In the genomic region with DNA sequence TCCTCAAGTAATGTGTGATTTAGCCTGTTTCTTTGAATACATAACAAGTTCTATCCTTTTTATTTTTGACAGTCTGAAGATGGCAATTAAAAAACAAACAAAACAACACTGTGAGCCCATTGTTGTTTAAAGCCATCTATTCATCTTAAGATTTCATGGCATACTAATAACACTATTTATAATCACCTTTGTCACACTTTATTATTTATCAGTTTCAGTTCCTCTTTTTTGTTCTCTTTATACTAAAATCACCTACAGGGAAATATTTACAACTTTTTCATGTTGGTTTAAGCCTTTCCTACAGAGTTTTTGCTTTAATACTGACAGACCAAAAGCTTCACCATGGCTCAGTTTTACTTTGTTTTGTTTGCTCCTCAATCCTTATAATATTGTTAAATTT, we compare ENCODE assay signal across 17 cellular contexts.
DNase-seq lines count a peak whose midpoint lies in the region; ATAC-seq and TF ChIP-seq lines count a peak whose summit lies in the region.
"Had no signal": no experiment of that assay in that cellular context is flagged by ENCODE, and none has a peak within 500 bp of the region (broad histone marks: within the 10 kb centered on the region; RNA-seq: fewer than 3 reads in every experiment).

No MANE protein-coding gene starts in this region.

- no peak overlapping the region for H3K27ac ChIP-seq in OCI-LY3 (ENCODE audit: low read length)
- H3K27ac ChIP-seq: ovary had no signal

- H3K27me3 Mint-ChIP-seq in effector memory CD8-positive, alpha-beta T cell, result no peaks in the 10 kb centered on the region
- H3K27me3 Mint-ChIP-seq: CD8-positive, alpha-beta memory T cell; memory B cell had no signal

- no peak overlapping the region for H3K4me3 Mint-ChIP-seq in effector memory CD8-positive, alpha-beta T cell
- H3K4me3 Mint-ChIP-seq: CD8-positive, alpha-beta memory T cell; memory B cell; stimulated activated effector memory CD8-positive, alpha-beta T cell treated with anti-CD3 and anti-CD28 coated beads, Interleukin-12 subunit alpha, Interleukin-12 subunit beta, amount 100 ng/mL, for 72 hours had no signal

- H3K79me2 ChIP-seq in OCI-LY3 (ENCODE audit: low read length), result no peaks in the 10 kb centered on the region

- H3K36me3 ChIP-seq in OCI-LY3 (replicated peaks; ENCODE audit: low read depth, low read length), result no peaks in the 10 kb centered on the region
- H3K36me3 ChIP-seq: ovary had no signal

- H3K4me1 Mint-ChIP-seq in effector memory CD8-positive, alpha-beta T cell (ENCODE audit: low read depth in 2 of 2), result no peaks in the 10 kb centered on the region
- H3K4me1 Mint-ChIP-seq: CD8-positive, alpha-beta memory T cell; memory B cell; stimulated activated effector memory CD8-positive, alpha-beta T cell treated with anti-CD3 and anti-CD28 coated beads, Interleukin-12 subunit alpha, Interleukin-12 subunit beta, amount 100 ng/mL, for 72 hours had no signal

- no peak overlapping the region for H3K9ac ChIP-seq in OCI-LY3 (ENCODE audit: low read length)

- TF ChIP-seq CTCF in OCI-LY3 (IDR thresholded peaks at IDR 0.05; ENCODE audit: low read depth, low read length), result no peak

- H3K27me3 ChIP-seq in OCI-LY3 (ENCODE audit: low read depth, low read length), result no peaks in the 10 kb centered on the region
- H3K27me3 ChIP-seq: ovary had no signal

- 0 out of 2 replicates have a peak overlapping the region, but pooled peaks have one; percentile 0 for H3K4me2 ChIP-seq in OCI-LY3 (ENCODE audit: low read length)

- H3K9me3 Mint-ChIP-seq in effector memory CD8-positive, alpha-beta T cell, result peaks cover 3 to 14% of the 10 kb centered on the region in 2 donors
- H3K9me3 Mint-ChIP-seq: activated T-helper 2 cell treated with anti-CD3 and anti-CD28 coated beads, Interferon-gamma antibody, Interleukin-2, Interleukin-4, amounts not matched to agents 10 μg/mL and 5 μg/mL and 100 μg/mL, durations not matched to agents 14 hours and 24 hours and 36 hours had no signal

- no peak overlapping the region for H3K4me3 ChIP-seq in OCI-LY3 (ENCODE audit: low read length)
- H3K4me3 ChIP-seq: ovary had no signal

- H3K27ac Mint-ChIP-seq in effector memory CD8-positive, alpha-beta T cell, result no peak overlapping the region
- H3K27ac Mint-ChIP-seq: activated T-helper 2 cell treated with anti-CD3 and anti-CD28 coated beads, Interferon-gamma antibody, Interleukin-2, Interleukin-4, amounts not matched to agents 10 μg/mL and 5 μg/mL and 100 μg/mL, durations not matched to agents 14 hours and 24 hours and 36 hours; CD8-positive, alpha-beta memory T cell; memory B cell; stimulated activated effector memory CD8-positive, alpha-beta T cell treated with anti-CD3 and anti-CD28 coated beads, Interleukin-12 subunit alpha, Interleukin-12 subunit beta, amount 100 ng/mL, for 72 hours had no signal

- ATAC-seq in GM19023 (IDR thresholded peaks at IDR 0.05; ENCODE audit: unreplicated experiment), result peak; percentile 66
- peak; percentile 94 for ATAC-seq in GM21619 (IDR thresholded peaks at IDR 0.05; ENCODE audit: unreplicated experiment)
- ATAC-seq in HG03066 (IDR thresholded peaks at IDR 0.05; ENCODE audit: low read depth, unreplicated experiment), result peak; percentile 97
- no peak for ATAC-seq in effector memory CD8-positive, alpha-beta T cell (replicated peaks)
- ATAC-seq: stimulated activated effector memory CD8-positive, alpha-beta T cell treated with anti-CD3 and anti-CD28 coated beads, Interleukin-12 subunit alpha, Interleukin-12 subunit beta, amount 100 ng/mL, for 72 hours had no signal

- H3K9me3 ChIP-seq in OCI-LY3 (ENCODE audit: insufficient read depth, low read length), result no peaks in the 10 kb centered on the region
- H3K9me3 ChIP-seq: ovary had no signal

- peaks cover 14% of the 10 kb centered on the region for H3K4me1 ChIP-seq in OCI-LY3 (ENCODE audit: low read length)

- H3K36me3 Mint-ChIP-seq in effector memory CD8-positive, alpha-beta T cell (ENCODE audit: insufficient read depth), result no peaks in the 10 kb centered on the region
- H3K36me3 Mint-ChIP-seq: CD8-positive, alpha-beta memory T cell; memory B cell; stimulated activated effector memory CD8-positive, alpha-beta T cell treated with anti-CD3 and anti-CD28 coated beads, Interleukin-12 subunit alpha, Interleukin-12 subunit beta, amount 100 ng/mL, for 72 hours had no signal

- no peak overlapping the region for H2AFZ ChIP-seq in OCI-LY3 (ENCODE audit: low read depth, low read length)

- DNase-seq in activated CD4-positive, alpha-beta T cell treated with anti-CD3 and anti-CD28 coated beads for 48 hours, result no peak
- DNase-seq in effector memory CD8-positive, alpha-beta T cell, result no peak
- DNase-seq in Ammon's horn (ENCODE audit: low spot score) (no peak), Kasumi-1 (lab: John Stamatoyannopoulos, UW) (no peak)
- DNase-seq: caudate nucleus; CD8-positive, alpha-beta memory T cell; erythroblast; NCI-H1092 treated with DMSO at 0.1 percent for 48 hours; NCI-H774; ovary had no signal

- no peaks in the 10 kb centered on the region for H4K20me1 ChIP-seq in OCI-LY3 (ENCODE audit: insufficient read depth, low read length)
